17 cellular contexts compared by ENCODE assay signal in genomic region chr11:27860811-27861210, GRCh38.
"Had no signal": no experiment of that assay in that cellular context is flagged by ENCODE, and none has a peak within 500 bp of the region (broad histone marks: within the 10 kb centered on the region; RNA-seq: fewer than 3 reads in every experiment).

No MANE protein-coding gene starts in this region.

- H3K36me3 ChIP-seq: SJCRH30 had no signal

- H3K4me1 Mint-ChIP-seq: IgD-negative memory B cell had no signal

- H3K4me3 Mint-ChIP-seq: IgD-negative memory B cell had no signal

- H3K27ac ChIP-seq: KMS-11, RWPE1, SJCRH30 had no signal

- H3K4me3 ChIP-seq: K562, SJCRH30 had no signal

- H3K4me1 ChIP-seq: SJCRH30 had no signal

- H3K9me3 ChIP-seq: SJCRH30 had no signal

- FAIRE-seq: HepG2, K562 had no signal

- H3K9me3 Mint-ChIP-seq: IgD-negative memory B cell had no signal

- DNase-seq: MV-4-11, NCI-H1048, NCI-H1105, NCI-H1417, NCI-H1436 treated with DMSO at 0.1 percent for 48 hours, NCI-H1694, NCI-H187 treated with DMSO at 0.1 percent for 48 hours, NCI-H2029 treated with DMSO at 0.1 percent for 48 hours, NCI-H69, NCI-H774, SHP77 treated with DMSO at 0.1 percent for 48 hours, SJCRH30 had no signal

- ATAC-seq: HepG2, K562 had no signal
